In genomic region chr7:24755541-24756416, GRCh38 we compare ENCODE assay signal across 8 cellular contexts. TPM values are rescaled to one million over a fixed set of nuclear protein-coding genes. Genes with fewer than 3 reads are reported as not detected.
DNase-seq lines count a peak whose midpoint lies in the region; ATAC-seq, FAIRE-seq and TF ChIP-seq lines count a peak whose summit lies in the region.

No MANE protein-coding gene starts in this region.

- ATAC-seq in GM18498 (IDR thresholded peaks at IDR 0.05; ENCODE audit: unreplicated experiment) (peak; percentile 61), GM21786 (IDR thresholded peaks at IDR 0.05; ENCODE audit: unreplicated experiment) (peak; percentile 77), heart left ventricle (no peak)
- peak in 1 of 2 donors; percentile 48 for ATAC-seq in natural killer cell treated with Interleukin-12 subunit alpha and Interleukin-12 subunit beta and Interleukin-15 and Interleukin-18, amount 100 ng/mL, for 72 hours

- no peak for TF ChIP-seq CTCF in astrocyte (IDR thresholded peaks at IDR 0.05; ENCODE audit: insufficient read depth, low read depth, low read length)
- TF ChIP-seq CTCF in heart left ventricle (IDR thresholded peaks at IDR 0.05): no peak

- H3K36me3 ChIP-seq in HUES6 (ENCODE audit: control insufficient read depth, insufficient read depth, low read length): no peaks in the 10 kb centered on the region
- H3K36me3 ChIP-seq in astrocyte (ENCODE audit: insufficient read depth, low read length): no peaks in the 10 kb centered on the region
- H3K36me3 ChIP-seq in heart left ventricle: no peaks in the 10 kb centered on the region

- peak overlapping the region; percentile 81; the same call in 1 of the 2 replicates for H3K4me3 ChIP-seq in HUES6 (ENCODE audit: low read depth, low read length)
- peak overlapping the region; percentile 68 for H3K4me3 ChIP-seq in astrocyte (ENCODE audit: insufficient read depth, low read depth, low read length)
- H3K4me3 ChIP-seq in heart left ventricle: peak overlapping the region in 2 of 12 donors; percentile 80 to 84

- H3K4me2 ChIP-seq in astrocyte (ENCODE audit: low read length): peak overlapping the region; percentile 92

- H3K9me3 ChIP-seq in HUES6 (ENCODE audit: control insufficient read depth, insufficient read depth, low read depth, low read length) (no peaks in the 10 kb centered on the region), astrocyte (ENCODE audit: insufficient read depth, low read depth, low read length) (no peaks in the 10 kb centered on the region), heart left ventricle (no peaks in the 10 kb centered on the region)

- no peak for FAIRE-seq in astrocyte (lab: Jason Lieb, UNC)

- H3K9ac ChIP-seq in HUES6 (ENCODE audit: low read length): no peak overlapping the region
- peak overlapping the region; percentile 81 for H3K9ac ChIP-seq in astrocyte (ENCODE audit: low read length)

- no peaks in the 10 kb centered on the region for H3K79me2 ChIP-seq in astrocyte (ENCODE audit: insufficient read depth, low read length)

- H3K4me1 ChIP-seq in HUES6 (ENCODE audit: control insufficient read depth, insufficient read depth, low read length) (peaks cover 10% of the 10 kb centered on the region; the same call in 1 of the 2 replicates), astrocyte (ENCODE audit: insufficient read depth, low read length) (peaks cover 26% of the 10 kb centered on the region), heart left ventricle (peaks cover 0 to 31% (median 4%) of the 10 kb centered on the region in 12 donors)

- DNase-seq in astrocyte (ENCODE audit: low read depth): peak; percentile 66
- DNase-seq in natural killer cell treated with Interleukin-12 subunit alpha and Interleukin-12 subunit beta and Interleukin-15 and Interleukin-18, amount 100 ng/mL, for 72 hours (ENCODE audit: low spot score): no peak
- DNase-seq in DMS153 (lab: John Stamatoyannopoulos, UW): no peak
- DNase-seq in putamen (ENCODE audit: low spot score): no peak
- DNase-seq in heart left ventricle: no peak

- 88 to 90% (median 89%) methylated on average over 12 of the region's 12 CpGs for WGBS in heart left ventricle, 4 donors

- no peaks in the 10 kb centered on the region for H3K27me3 Mint-ChIP-seq in astrocyte (ENCODE audit: low read depth, unreplicated experiment)
- H3K27me3 Mint-ChIP-seq in natural killer cell treated with Interleukin-12 subunit alpha and Interleukin-12 subunit beta and Interleukin-15 and Interleukin-18, amount 100 ng/mL, for 72 hours: peaks cover 42 to 60% of the 10 kb centered on the region in 2 donors

- H3K36me3 Mint-ChIP-seq in astrocyte (ENCODE audit: low read depth, unreplicated experiment): no peaks in the 10 kb centered on the region
- H3K36me3 Mint-ChIP-seq in natural killer cell treated with Interleukin-12 subunit alpha and Interleukin-12 subunit beta and Interleukin-15 and Interleukin-18, amount 100 ng/mL, for 72 hours: no peaks in the 10 kb centered on the region

- peak overlapping the region; percentile 63 for H3K27ac Mint-ChIP-seq in astrocyte (ENCODE audit: unreplicated experiment)
- no peak overlapping the region for H3K27ac Mint-ChIP-seq in natural killer cell treated with Interleukin-12 subunit alpha and Interleukin-12 subunit beta and Interleukin-15 and Interleukin-18, amount 100 ng/mL, for 72 hours

- no peak overlapping the region for H2AFZ ChIP-seq in astrocyte (ENCODE audit: low read depth, low read length)

- H3K27me3 ChIP-seq in HUES6 (ENCODE audit: control insufficient read depth, insufficient read depth, low read length): peaks cover 45% of the 10 kb centered on the region
- H3K27me3 ChIP-seq in astrocyte (ENCODE audit: insufficient read depth, low read length): no peaks in the 10 kb centered on the region
- H3K27me3 ChIP-seq in heart left ventricle: peaks cover 0 to 11% (median 0%) of the 10 kb centered on the region in 9 donors

- H4K20me1 ChIP-seq in astrocyte (ENCODE audit: insufficient read depth, low read length): no peaks in the 10 kb centered on the region

- TF ChIP-seq POLR2A in heart left ventricle (IDR thresholded peaks at IDR 0.05): no peak

- H3K9me3 Mint-ChIP-seq in astrocyte (ENCODE audit: unreplicated experiment): no peaks in the 10 kb centered on the region
- H3K9me3 Mint-ChIP-seq in natural killer cell treated with Interleukin-12 subunit alpha and Interleukin-12 subunit beta and Interleukin-15 and Interleukin-18, amount 100 ng/mL, for 72 hours: no peaks in the 10 kb centered on the region

- no peak overlapping the region for H3K27ac ChIP-seq in HUES6 (ENCODE audit: low read depth, low read length)
- peak overlapping the region; percentile 15 for H3K27ac ChIP-seq in astrocyte (ENCODE audit: low read depth, low read length)
- H3K27ac ChIP-seq in heart left ventricle: peak overlapping the region in 1 of 12 donors; percentile 90

- intact Hi-C loops in heart left ventricle (cut with DNase I): no loop called here

- H3K4me1 Mint-ChIP-seq in astrocyte (ENCODE audit: low read depth, unreplicated experiment): peaks cover 23% of the 10 kb centered on the region
- H3K4me1 Mint-ChIP-seq in natural killer cell treated with Interleukin-12 subunit alpha and Interleukin-12 subunit beta and Interleukin-15 and Interleukin-18, amount 100 ng/mL, for 72 hours (ENCODE audit: low read depth in 2 of 2): peaks cover 16 to 18% of the 10 kb centered on the region in 2 donors

- peak overlapping the region; percentile 90 for H3K4me3 Mint-ChIP-seq in astrocyte (ENCODE audit: unreplicated experiment)
- peak overlapping the region; percentile 59 for H3K4me3 Mint-ChIP-seq in natural killer cell treated with Interleukin-12 subunit alpha and Interleukin-12 subunit beta and Interleukin-15 and Interleukin-18, amount 100 ng/mL, for 72 hours

RNA-seq across cellular contexts. Expression of gene GSDME, which starts 1.5 kb away (rescaled TPM):
- total RNA-seq in astrocyte (25.0 and 27.7 TPM in 2 replicates), heart left ventricle (10 to 100 TPM in 2 of 9 donors, 1 to 10 TPM in 7; 2.6 to 17.4 (median 4.9) TPM)
- total RNA-seq in natural killer cell treated with Interleukin-12 subunit alpha and Interleukin-12 subunit beta and Interleukin-15 and Interleukin-18, amount 100 ng/mL, for 72 hours: 1 to 10 TPM; 3.5 to 5.2 TPM
- 1 to 10 TPM; 2.6 to 5.8 TPM for polyA plus RNA-seq in heart left ventricle

Comparison
In these comparisons a context has a peak if more than half of its experiments do, and no peak if none do; other contexts are left out.
1. ATAC-seq: peak in GM18498 (single experiment) and GM21786 (single experiment); none in heart left ventricle (0 of 4).